13 cellular contexts compared by ENCODE assay signal in the genomic region with DNA sequence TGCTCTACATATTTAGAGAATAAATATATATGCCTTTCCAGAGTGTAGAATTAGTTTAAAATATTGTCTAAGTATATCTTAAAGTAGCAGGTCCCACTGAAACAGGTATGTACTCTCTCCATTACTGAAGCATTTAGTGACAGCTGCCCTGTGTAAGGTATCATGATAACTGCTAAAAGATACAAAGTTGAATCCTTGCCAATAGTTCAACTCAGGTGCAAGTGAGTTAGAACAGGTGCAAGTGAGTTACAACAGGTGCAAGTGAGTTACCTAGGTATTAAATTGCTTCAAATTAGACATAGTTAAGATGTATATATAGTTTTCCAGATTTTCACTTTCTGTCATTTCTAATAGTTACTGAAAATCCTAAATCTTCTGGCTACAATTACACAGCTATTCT.
DNase-seq lines count a peak whose midpoint lies in the region; ATAC-seq lines count a peak whose summit lies in the region.
"Had no signal": no experiment of that assay in that cellular context is flagged by ENCODE, and none has a peak within 500 bp of the region (broad histone marks: within the 10 kb centered on the region; RNA-seq: fewer than 3 reads in every experiment).

No MANE protein-coding gene starts in this region.

- in situ Hi-C loops in G401 (cut with HindIII; ENCODE audit: low sequenced_read_pairs): no loop called here

- peak; percentile 32 for ATAC-seq in left colon
- ATAC-seq: naive thymus-derived CD8-positive, alpha-beta T cell had no signal

- peak; percentile 13 for DNase-seq in G401 (ENCODE audit: low spot score)
- DNase-seq in NCI-H1436 treated with DMSO at 0.1 percent for 48 hours (lab: John Stamatoyannopoulos, UW): peak; percentile 24
- DNase-seq in NCI-H2171 treated with DMSO at 0.1 percent for 48 hours (lab: John Stamatoyannopoulos, UW): peak; percentile 80
- no peak for DNase-seq in left colon
- DNase-seq in T-helper 9 cell: no peak
- no peak for DNase-seq in NCI-H524 treated with DMSO at 0.1 percent for 48 hours (lab: John Stamatoyannopoulos, UW)
- DNase-seq in NAMALWA (ENCODE audit: low spot score): no peak
- DNase-seq: activated CD4-positive, alpha-beta T cell treated with anti-CD3 and anti-CD28 coated beads, Interleukin-2, amount 50 U/mL, for 1 hour; aorta; CD4-positive, CD25-positive, alpha-beta regulatory T cell; GF-D8; naive thymus-derived CD8-positive, alpha-beta T cell; stimulated activated CD4-positive, alpha-beta T cell treated with anti-CD3 and anti-CD28 coated beads, Interleukin-2, amount 100 ng/mL, for 24 hours had no signal

- intact Hi-C loops in left colon (cut with DNase I, micrococcal nuclease): no loop called here

Comparison
In these comparisons a context has a peak if more than half of its experiments do, and no peak if none do; other contexts are left out.
1. DNase-seq: peak in G401 (single experiment), NCI-H1436 treated with DMSO at 0.1 percent for 48 hours (single experiment) and NCI-H2171 treated with DMSO at 0.1 percent for 48 hours (single experiment); none in left colon (0 of 2), T-helper 9 cell (single experiment), NCI-H524 treated with DMSO at 0.1 percent for 48 hours (single experiment) and NAMALWA (single experiment).